Comparison of ENCODE assay signal across 11 cellular contexts in the genomic region with DNA sequence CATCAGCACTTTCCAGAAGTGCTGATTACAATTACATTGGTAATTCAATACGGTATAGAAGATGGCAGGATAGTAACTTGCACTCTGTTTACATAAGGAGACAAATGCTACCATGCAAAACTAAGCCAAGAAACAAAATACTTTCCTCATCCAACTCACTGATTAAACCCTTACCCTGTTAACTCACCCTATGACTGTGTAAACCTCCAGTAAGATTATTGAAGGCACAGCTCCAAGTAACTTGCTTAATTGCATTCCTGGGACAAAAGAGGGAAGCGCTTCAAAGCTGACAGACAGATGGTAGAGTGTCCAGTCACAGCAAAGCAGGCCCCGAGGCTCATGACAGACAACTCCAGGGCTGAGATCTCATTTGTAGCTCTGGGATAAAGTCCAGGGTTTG. TPM values are rescaled to one million over a fixed set of nuclear protein-coding genes. Genes with fewer than 3 reads are reported as not detected.
A peak's percentile ranks its signal among the peaks of the same experiment; 100 is the strongest.
DNase-seq lines count a peak whose midpoint lies in the region; ATAC-seq and TF ChIP-seq lines count a peak whose summit lies in the region.
"Had no signal": no experiment of that assay in that cellular context is flagged by ENCODE, and none has a peak within 500 bp of the region (broad histone marks: within the 10 kb centered on the region; RNA-seq: fewer than 3 reads in every experiment).

No MANE protein-coding gene starts in this region.

- WGBS in testis, 2 donors, result 46 to 56% methylated on average over 3 of the region's 3 CpGs

- no peaks in the 10 kb centered on the region for H3K9me3 ChIP-seq in testis

- no peak for ATAC-seq in HG02973 (IDR thresholded peaks at IDR 0.05; ENCODE audit: unreplicated experiment)

- no peaks in the 10 kb centered on the region for H3K79me2 ChIP-seq in ACC112 (ENCODE audit: control insufficient read depth, insufficient read depth, low read length, unreplicated experiment)

- no peak overlapping the region for H2AFZ ChIP-seq in ACC112 (ENCODE audit: low read length, unreplicated experiment)

- TF ChIP-seq POLR2A in testis (IDR thresholded peaks at IDR 0.05), result no peak

- no peak for TF ChIP-seq CTCF in testis (IDR thresholded peaks at IDR 0.05)

- peaks cover 6% of the 10 kb centered on the region; the same call in 1 of the 2 replicates for H3K27me3 ChIP-seq in ACC112 (ENCODE audit: insufficient read depth, low read length)
- no peaks in the 10 kb centered on the region for H3K27me3 ChIP-seq in testis

- H3K4me1 ChIP-seq in ACC112 (ENCODE audit: control insufficient read depth, insufficient read depth, low read length, unreplicated experiment), result peaks cover 19% of the 10 kb centered on the region
- H3K4me1 ChIP-seq in testis, result no peaks in the 10 kb centered on the region

- no peaks in the 10 kb centered on the region for H3K36me3 ChIP-seq in ACC112 (ENCODE audit: insufficient read depth, low read length)
- H3K36me3 ChIP-seq in testis (ENCODE audit: low read depth, missing control alignments), result no peaks in the 10 kb centered on the region

- H3K4me3 ChIP-seq in ACC112 (ENCODE audit: low read depth, low read length), result no peak overlapping the region; the same call in 1 of the 2 replicates
- H3K4me3 ChIP-seq in testis, result no peak overlapping the region

- DNase-seq in LoVo (ENCODE audit: low spot score) (peak; percentile 31), astrocyte of the hippocampus (ENCODE audit: low read depth, low spot score) (peak; percentile 70), left kidney (ENCODE audit: low read depth, low spot score) (peak; percentile 82), testis (no peak), T1000 (lab: John Stamatoyannopoulos, UW) (no peak), NCI-H1048 (lab: John Stamatoyannopoulos, UW) (no peak)
- DNase-seq: activated CD4-positive, alpha-beta T cell treated with anti-CD3 and anti-CD28 coated beads, Interleukin-2, amount 10 ng/mL, durations not matched to agents 24 days and 14 days; AML-193; cortex of kidney had no signal

- peak overlapping the region; percentile 32; the same call in 1 of the 2 replicates for H3K27ac ChIP-seq in ACC112 (ENCODE audit: low read depth, low read length)
- no peak overlapping the region for H3K27ac ChIP-seq in testis

- intact Hi-C loops in testis (cut with DNase I; ENCODE audit: low total_unique reads), result no loop called here

RNA-seq across cellular contexts. Expression of a gene that starts 6.9 kb away (rescaled TPM):
- total RNA-seq in testis, result 10 to 100 TPM; 22.3 to 25.5 TPM
- 10.2 TPM for polyA plus RNA-seq in testis (ENCODE audit: insufficient read depth, low read depth, low replicate concordance)

Comparison
In these comparisons a context has a peak if more than half of its experiments do, and no peak if none do; other contexts are left out.
1. DNase-seq: peak in LoVo (single experiment), astrocyte of the hippocampus (single experiment) and left kidney (single experiment); none in testis (single experiment), T1000 (single experiment) and NCI-H1048 (single experiment).